ENCODE assay signal across 8 cellular contexts in the genomic region with DNA sequence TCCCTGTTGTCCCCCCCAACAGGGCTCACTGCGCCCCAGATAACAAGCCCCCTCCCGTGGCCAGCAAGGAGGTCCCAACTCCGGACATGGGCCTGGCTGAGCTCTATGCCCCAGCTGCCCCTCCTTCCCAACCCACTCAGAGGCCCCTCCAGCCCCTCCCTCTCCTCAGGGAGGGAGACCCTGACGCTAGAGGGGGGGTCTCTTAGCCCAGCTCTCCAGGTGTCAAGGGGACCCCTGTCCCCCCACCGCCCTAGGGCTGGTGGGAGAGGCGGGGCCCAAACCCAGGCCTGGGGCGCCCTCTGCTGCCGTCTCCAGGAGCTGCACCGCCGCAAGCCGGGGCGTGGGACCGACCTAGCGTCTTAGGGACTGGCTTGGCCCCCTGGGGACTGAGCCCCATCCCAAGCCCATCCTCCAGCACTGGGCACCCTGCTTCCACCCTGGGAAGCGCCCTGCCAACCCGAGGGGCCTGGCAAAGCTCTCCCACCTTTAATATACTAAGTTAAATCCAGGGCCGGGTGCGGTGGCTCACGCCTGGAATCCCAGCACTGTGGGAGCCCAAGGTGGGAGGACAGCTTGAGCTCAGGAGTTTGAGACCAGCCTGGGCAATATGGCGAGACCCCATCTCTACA. TPM values are rescaled to one million over a fixed set of nuclear protein-coding genes. Genes with fewer than 3 reads are reported as not detected.
DNase-seq lines count a peak whose midpoint lies in the region; ATAC-seq and TF ChIP-seq lines count a peak whose summit lies in the region.

No MANE protein-coding gene starts in this region.

- peak; percentile 93 for TF ChIP-seq CTCF in RWPE1 (conservative IDR thresholded peaks at IDR 0.05; ENCODE audit: low read depth)

- POLR2A ChIA-PET in RWPE1 (lab: Yijun Ruan, JAX; ENCODE audit: low non-redundant PET) = interaction anchor here (0.6 kb wide), 1 partner anchor 76 kb away, joined by 10 read pairs; no protein-coding TSS in a partner anchor

- CTCF ChIA-PET in RWPE1 (lab: Yijun Ruan, JAX) = interaction anchor here (0.5 to 1.1 kb wide), 8 partner anchors 13 to 324 kb away, joined by 3 to 5 read pairs (median 4); a partner anchor contains a TSS

- H3K27ac ChIP-seq in RWPE1 = no peak overlapping the region

- intact Hi-C loops in left cardiac atrium (cut with DNase I) = no loop called here

- DNase-seq in NCI-H82 (lab: John Stamatoyannopoulos, UW) (peak; percentile 61), NCI-H82 treated with DMSO at 0.1 percent for 48 hours (lab: John Stamatoyannopoulos, UW; ENCODE audit: unreplicated experiment) (no peak), RWPE1 (ENCODE audit: low spot score) (peak; percentile 48), left cardiac atrium (no peak)
- peak; percentile 76 for DNase-seq in activated naive CD4-positive, alpha-beta T cell treated with Interleukin-2 at 50 U/mL for 16 hours
- peak; percentile 79 for DNase-seq in stimulated activated CD4-positive, alpha-beta T cell treated with anti-CD3 and anti-CD28 coated beads, Interleukin-15, amount 100 ng/mL, for 24 hours

- peak; percentile 63 to 66 for ATAC-seq in left cardiac atrium
- ATAC-seq in GM19463 (IDR thresholded peaks at IDR 0.05; ENCODE audit: unreplicated experiment) = no peak
- ATAC-seq in HG02970 (IDR thresholded peaks at IDR 0.05; ENCODE audit: low FRiP score, unreplicated experiment) = no peak

RNA-seq across cellular contexts. Expression of a gene that starts 1.4 kb away (rescaled TPM):
- under 1 TPM in 1 of 2 donors, not detected in 1; 0.06 TPM for total RNA-seq in left cardiac atrium

RNA-seq across cellular contexts. Expression of a gene that starts 17.5 kb away (rescaled TPM):
- total RNA-seq in left cardiac atrium = 10 to 100 TPM; 16.2 to 17.2 TPM

RNA-seq across cellular contexts. Expression of a gene that starts 19.3 kb away (rescaled TPM):
- 100 to 1,000 TPM; 110 to 144 TPM for total RNA-seq in left cardiac atrium

RNA-seq across cellular contexts. Expression of a gene that starts 19.7 kb away (rescaled TPM):
- not detected for total RNA-seq in left cardiac atrium

RNA-seq across cellular contexts. Expression of a gene that starts 24.8 kb away (rescaled TPM):
- total RNA-seq in left cardiac atrium = 10 to 100 TPM; 74.4 to 83.8 TPM

Comparison
In these comparisons a context has a peak if more than half of its experiments do, and no peak if none do; other contexts are left out.
1. DNase-seq: peak in NCI-H82 (single experiment), RWPE1 (single experiment), activated naive CD4-positive, alpha-beta T cell treated with Interleukin-2 at 50 U/mL for 16 hours (single experiment) and stimulated activated CD4-positive, alpha-beta T cell treated with anti-CD3 and anti-CD28 coated beads, Interleukin-15, amount 100 ng/mL, for 24 hours (single experiment); none in NCI-H82 treated with DMSO at 0.1 percent for 48 hours (single experiment) and left cardiac atrium (single experiment).
2. ATAC-seq: peak in left cardiac atrium (2 of 2); none in GM19463 (single experiment) and HG02970 (single experiment).